In genomic region chr1:110173466-110174117, GRCh38 we compare ENCODE assay signal across 22 cellular contexts. TPM values are rescaled to one million over a fixed set of nuclear protein-coding genes. Genes with fewer than 3 reads are reported as not detected.
DNase-seq lines count a peak whose midpoint lies in the region; ATAC-seq and TF ChIP-seq lines count a peak whose summit lies in the region.
"Had no signal": no experiment of that assay in that cellular context is flagged by ENCODE, and none has a peak within 500 bp of the region (broad histone marks: within the 10 kb centered on the region; RNA-seq: fewer than 3 reads in every experiment).

No MANE protein-coding gene starts in this region.

- H3K23me2 ChIP-seq in H9 (ENCODE audit: insufficient read length, low read depth, low read length, poor library complexity, severe bottlenecking): no peaks in the 10 kb centered on the region

- no peaks in the 10 kb centered on the region for H3K36me3 ChIP-seq in osteoblast (ENCODE audit: insufficient read depth, low read length)
- H3K36me3 ChIP-seq in effector memory CD4-positive, alpha-beta T cell (ENCODE audit: control insufficient read depth, insufficient read depth, low read length): no peaks in the 10 kb centered on the region

- H3K4me1 ChIP-seq in H9 (ENCODE audit: insufficient read depth, low read length) (no peaks in the 10 kb centered on the region), osteoblast (ENCODE audit: insufficient read depth, low read length) (no peaks in the 10 kb centered on the region)
- H3K4me1 ChIP-seq in effector memory CD4-positive, alpha-beta T cell (ENCODE audit: control insufficient read depth, insufficient read depth, low read length, poor library complexity, severe bottlenecking): no peaks in the 10 kb centered on the region

- H3K9me3 ChIP-seq in H9 (ENCODE audit: control insufficient read depth, low read depth, low read length) (no peaks in the 10 kb centered on the region), osteoblast (ENCODE audit: low read depth, low read length) (no peaks in the 10 kb centered on the region)
- H3K9me3 ChIP-seq in effector memory CD4-positive, alpha-beta T cell (ENCODE audit: control insufficient read depth, low read length): no peaks in the 10 kb centered on the region

- H2BK12ac ChIP-seq in H9 (ENCODE audit: insufficient read length, low read depth, low read length): no peak overlapping the region

- H3K14ac ChIP-seq in H9 (ENCODE audit: insufficient read depth, low read length): no peak overlapping the region

- peaks cover 2% of the 10 kb centered on the region for H3K27me3 Mint-ChIP-seq in H9 (ENCODE audit: low read depth)

- no peak for TF ChIP-seq POLR2A in erythroblast (IDR thresholded peaks at IDR 0.05; ENCODE audit: low read length)

- H2AFZ ChIP-seq in H9 (ENCODE audit: low read length): no peak overlapping the region
- H2AFZ ChIP-seq in osteoblast (ENCODE audit: low read length): no peak overlapping the region

- no peak overlapping the region for H2BK120ac ChIP-seq in H9 (ENCODE audit: low read depth, low read length, poor library complexity, severe bottlenecking)

- no peak overlapping the region for H4K5ac ChIP-seq in H9 (ENCODE audit: insufficient read length, low read depth, low read length)

- H4K20me1 ChIP-seq in H9 (ENCODE audit: control insufficient read depth, insufficient read depth, insufficient read length) (no peaks in the 10 kb centered on the region), osteoblast (ENCODE audit: insufficient read depth, low read length) (no peaks in the 10 kb centered on the region)

- no peak overlapping the region for H2BK20ac ChIP-seq in H9 (ENCODE audit: low read depth, low read length, poor library complexity, severe bottlenecking)

- no peak overlapping the region for H2AK5ac ChIP-seq in H9 (ENCODE audit: insufficient read length, low read length)

- no peak overlapping the region for H3K18ac ChIP-seq in H9 (ENCODE audit: insufficient read length, low read depth, low read length)

- H3K79me2 ChIP-seq in H9 (ENCODE audit: insufficient read depth, low read length) (no peaks in the 10 kb centered on the region), osteoblast (ENCODE audit: insufficient read depth, low read length) (no peaks in the 10 kb centered on the region)

- H3K4me2 ChIP-seq in H9 (ENCODE audit: insufficient read depth, insufficient read length, low read length): no peak overlapping the region
- no peak overlapping the region for H3K4me2 ChIP-seq in osteoblast (ENCODE audit: insufficient read depth, low read length)

- H2BK15ac ChIP-seq in H9 (ENCODE audit: low read depth, low read length): no peak overlapping the region

- H4K8ac ChIP-seq in H9 (replicated peaks; ENCODE audit: insufficient read length, low read depth, low read length): no peak overlapping the region

- no peaks in the 10 kb centered on the region for H3K36me3 Mint-ChIP-seq in H9 (ENCODE audit: insufficient read depth in 1 of 3, low read depth in 3 of 3)
- no peaks in the 10 kb centered on the region for H3K36me3 Mint-ChIP-seq in activated naive CD4-positive, alpha-beta T cell treated with anti-CD3 and anti-CD28 coated beads, Interleukin-2, amount 50 U/mL, for 72 hours

- no peak for ATAC-seq in activated naive CD4-positive, alpha-beta T cell treated with anti-CD3 and anti-CD28 coated beads, Interleukin-2, amount 50 U/mL, for 72 hours
- ATAC-seq: esophagus mucosa, left lobe of liver had no signal

- no peaks in the 10 kb centered on the region for H3K27me3 ChIP-seq in H9 (ENCODE audit: insufficient read depth, low read length)
- peaks cover 3% of the 10 kb centered on the region for H3K27me3 ChIP-seq in osteoblast (ENCODE audit: insufficient read depth, low read length)
- H3K27me3 ChIP-seq in effector memory CD4-positive, alpha-beta T cell (replicated peaks; ENCODE audit: control insufficient read depth, insufficient read depth, low read length, poor library complexity, severe bottlenecking): no peaks in the 10 kb centered on the region

- no peaks in the 10 kb centered on the region for H3K9me3 Mint-ChIP-seq in H9
- no peaks in the 10 kb centered on the region for H3K9me3 Mint-ChIP-seq in activated naive CD4-positive, alpha-beta T cell treated with anti-CD3 and anti-CD28 coated beads, Interleukin-2, amount 50 U/mL, for 72 hours
- H3K9me3 Mint-ChIP-seq: activated B cell treated with CpG ODN at 0.5 μM for 24 hours; central memory CD8-positive, alpha-beta T cell had no signal

- H2BK5ac ChIP-seq in H9 (ENCODE audit: insufficient read length, low read length): no peak overlapping the region

- peaks cover 11 to 19% of the 10 kb centered on the region in 2 experiments for H3K4me1 Mint-ChIP-seq in H9
- H3K4me1 Mint-ChIP-seq: activated B cell treated with CpG ODN at 0.5 μM for 24 hours; central memory CD8-positive, alpha-beta T cell had no signal

- WGBS in H9 (ENCODE audit: extremely low coverage, insufficient read length, low lambda C conversion rate): no CpG with 5 or more reads among the region's 15 CpGs

- peak; percentile 16 for TF ChIP-seq CTCF in AG09309 (IDR thresholded peaks at IDR 0.05; ENCODE audit: control insufficient read depth, insufficient read depth, low read depth, low read length, missing control alignments)
- no peak; the same call in 1 of the 3 replicates for TF ChIP-seq CTCF in H9 (conservative IDR thresholded peaks at IDR 0.05)
- no peak for TF ChIP-seq CTCF in osteoblast (IDR thresholded peaks at IDR 0.05; ENCODE audit: extremely low read depth, low read depth, low read length)

- peak overlapping the region in 2 of 3 experiments; percentile 18 to 42; a peak in 2 of 7 replicates for H3K27ac Mint-ChIP-seq in H9
- H3K27ac Mint-ChIP-seq in activated naive CD4-positive, alpha-beta T cell treated with anti-CD3 and anti-CD28 coated beads, Interleukin-2, amount 50 U/mL, for 72 hours: no peak overlapping the region
- H3K27ac Mint-ChIP-seq: activated B cell treated with CpG ODN at 0.5 μM for 24 hours had no signal

- no peak overlapping the region for H4K91ac ChIP-seq in H9 (ENCODE audit: insufficient read length, low read depth, low read length)

- H3K27ac ChIP-seq in H9 (ENCODE audit: insufficient read length, low read depth, low read length) (no peak overlapping the region), osteoblast (ENCODE audit: low read depth, low read length) (no peak overlapping the region)
- H3K27ac ChIP-seq in effector memory CD4-positive, alpha-beta T cell (ENCODE audit: insufficient read depth, low read length, poor library complexity, severe bottlenecking): no peak overlapping the region
- H3K27ac ChIP-seq: HL-60 had no signal

- H3K9ac ChIP-seq in H9 (ENCODE audit: extremely low read depth, insufficient read length, low read length): no peak overlapping the region

- H3K4me3 Mint-ChIP-seq in H9: no peak overlapping the region
- H3K4me3 Mint-ChIP-seq: activated B cell treated with CpG ODN at 0.5 μM for 24 hours; central memory CD8-positive, alpha-beta T cell had no signal

- DNase-seq in AG09309 (ENCODE audit: low read depth): peak; percentile 16
- DNase-seq in H9: no peak
- peak; percentile 23 for DNase-seq in fibroblast of peridontal ligament (ENCODE audit: extremely low read depth)
- DNase-seq in osteoblast (ENCODE audit: insufficient read length, low spot score, missing footprints): peak; percentile 87
- no peak for DNase-seq in hippocampal formation (lab: John Stamatoyannopoulos, UW)
- DNase-seq in effector memory CD4-positive, alpha-beta T cell: no peak
- no peak for DNase-seq in erythroblast (lab: John Stamatoyannopoulos, UW)
- no peak for DNase-seq in activated naive CD4-positive, alpha-beta T cell treated with anti-CD3 and anti-CD28 coated beads, Interleukin-2, amount 50 U/mL, for 72 hours (ENCODE audit: low spot score in 2 of 2)
- DNase-seq: ACHN; activated B cell treated with CpG ODN at 0.5 μM for 24 hours; activated CD4-positive, alpha-beta T cell treated with anti-CD3 and anti-CD28 coated beads, Interleukin-2, amount 50 U/mL, for 48 hours; activated naive CD4-positive, alpha-beta T cell; activated T-cell treated with anti-CD3 and anti-CD28 coated beads for 4 hours; DND-41; midbrain; NCI-H2107; NCI-H510A treated with DMSO at 0.1 percent for 48 hours; stimulated activated CD4-positive, alpha-beta T cell treated with anti-CD3 and anti-CD28 coated beads, Interleukin-12 subunit alpha, Interleukin-12 subunit beta, amount 100 ng/mL, for 4 hours had no signal

- no peak overlapping the region for H3K56ac ChIP-seq in H9 (ENCODE audit: insufficient read length, low read depth, low read length)

- H3K4me3 ChIP-seq in AG09309 (ENCODE audit: control insufficient read depth, low read depth, low read length) (no peak overlapping the region), osteoblast (ENCODE audit: insufficient read depth, low read length) (no peak overlapping the region)
- H3K4me3 ChIP-seq in effector memory CD4-positive, alpha-beta T cell (ENCODE audit: insufficient read depth, low read depth, low read length, poor library complexity, severe bottlenecking): no peak overlapping the region

- no peak overlapping the region for H3K23ac ChIP-seq in H9 (ENCODE audit: insufficient read length, low read depth, low read length)

- H3T11ph ChIP-seq in H9 (ENCODE audit: low read length): no peak overlapping the region

- H3K79me1 ChIP-seq in H9 (ENCODE audit: insufficient read depth, low read depth, low read length, poor library complexity, severe bottlenecking): no peaks in the 10 kb centered on the region

- no peak overlapping the region for H3K4ac ChIP-seq in H9 (ENCODE audit: low read depth, low read length)

RNA-seq across cellular contexts. Expression of gene SLC6A17, which starts 23.3 kb away (rescaled TPM):
- total RNA-seq in H9 (2021) (0.17 and 0.46 TPM in 2 replicates), osteoblast (under 0.01 and 0.29 TPM in 2 replicates)
- under 1 TPM in 1 of 2 donors, not detected in 1; 0.04 TPM for total RNA-seq in activated naive CD4-positive, alpha-beta T cell treated with anti-CD3 and anti-CD28 coated beads, Interleukin-2, amount 50 U/mL, for 72 hours
- total RNA-seq: activated B cell treated with CpG ODN at 0.5 μM for 24 hours, left lobe of liver had no signal

RNA-seq across cellular contexts. Expression of gene KCNC4, which starts 36.5 kb away (rescaled TPM):
- 8.4 and 8.9 TPM in 2 replicates for total RNA-seq in H9 (2021)
- total RNA-seq in osteoblast: 1.4 and 1.5 TPM in 2 replicates
- 10 to 100 TPM in 1 of 2 donors, 1 to 10 TPM in 1; 8.6 to 27.1 TPM for total RNA-seq in activated naive CD4-positive, alpha-beta T cell treated with anti-CD3 and anti-CD28 coated beads, Interleukin-2, amount 50 U/mL, for 72 hours

Comparison
In these comparisons a context has a peak if more than half of its experiments do, and no peak if none do; other contexts are left out.
1. DNase-seq: peak in AG09309 (single experiment), fibroblast of peridontal ligament (single experiment) and osteoblast (single experiment); none in H9 (single experiment), hippocampal formation (0 of 2), effector memory CD4-positive, alpha-beta T cell (0 of 3), erythroblast (0 of 2) and activated naive CD4-positive, alpha-beta T cell treated with anti-CD3 and anti-CD28 coated beads, Interleukin-2, amount 50 U/mL, for 72 hours (0 of 2).
2. H3K27ac Mint-ChIP-seq: peak in H9 (2 of 3); none in activated naive CD4-positive, alpha-beta T cell treated with anti-CD3 and anti-CD28 coated beads, Interleukin-2, amount 50 U/mL, for 72 hours (0 of 2).